2 cellular contexts compared by ENCODE assay signal in the genomic region with DNA sequence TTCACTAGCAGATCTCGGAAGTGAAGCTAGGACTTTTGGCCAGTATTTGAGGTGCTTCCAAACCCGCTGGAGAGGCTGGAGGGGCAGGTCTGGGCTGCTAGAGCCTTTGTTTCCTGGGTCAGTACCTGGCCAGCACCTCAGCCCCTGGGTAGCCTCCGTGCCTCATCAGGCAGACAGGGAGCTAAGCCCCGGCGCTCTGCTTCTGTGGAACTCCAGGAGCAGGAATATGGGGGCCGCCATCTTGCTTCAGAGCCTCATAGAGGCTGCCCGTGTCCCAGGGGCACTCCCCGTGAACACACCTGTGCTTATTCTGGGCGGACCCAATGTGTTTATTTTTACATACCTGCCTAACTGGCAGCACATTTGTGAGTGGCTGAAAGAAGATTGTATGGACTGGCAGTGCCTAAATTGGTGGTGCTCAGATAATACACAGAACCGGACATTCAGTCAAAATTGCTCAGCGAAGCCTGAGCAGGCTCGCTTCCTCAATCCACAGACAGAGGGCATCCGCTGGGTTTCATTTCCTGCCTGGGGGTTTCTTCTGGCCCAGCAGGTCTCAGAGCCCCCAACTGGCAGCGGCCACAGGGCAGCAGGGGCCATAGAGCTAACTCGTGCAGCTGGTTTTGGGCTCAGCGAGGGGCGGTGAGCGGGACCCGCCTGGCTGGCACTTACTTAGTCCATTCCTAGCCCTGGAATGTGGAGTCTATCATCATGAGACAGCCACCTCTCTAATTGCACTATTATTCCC.
TF ChIP-seq lines count a peak whose summit lies in the region.

No MANE protein-coding gene starts in this region.

TF ChIP-seq in SK-N-SH, 30 proteins besides CTCF, POLR2A, EP300 and RAD21 (continued from another document):
- TF ChIP-seq MEF2A (IDR thresholded peaks at IDR 0.05; ENCODE audit: borderline replicate concordance, low read depth): no peak

TF ChIP-seq in SK-N-SH treated with all-trans-retinoic acid at 6 μM for 48 hours, 23 proteins besides CTCF, POLR2A, EP300 and RAD21 (continued from another document):
- TF ChIP-seq, protein P1, sequence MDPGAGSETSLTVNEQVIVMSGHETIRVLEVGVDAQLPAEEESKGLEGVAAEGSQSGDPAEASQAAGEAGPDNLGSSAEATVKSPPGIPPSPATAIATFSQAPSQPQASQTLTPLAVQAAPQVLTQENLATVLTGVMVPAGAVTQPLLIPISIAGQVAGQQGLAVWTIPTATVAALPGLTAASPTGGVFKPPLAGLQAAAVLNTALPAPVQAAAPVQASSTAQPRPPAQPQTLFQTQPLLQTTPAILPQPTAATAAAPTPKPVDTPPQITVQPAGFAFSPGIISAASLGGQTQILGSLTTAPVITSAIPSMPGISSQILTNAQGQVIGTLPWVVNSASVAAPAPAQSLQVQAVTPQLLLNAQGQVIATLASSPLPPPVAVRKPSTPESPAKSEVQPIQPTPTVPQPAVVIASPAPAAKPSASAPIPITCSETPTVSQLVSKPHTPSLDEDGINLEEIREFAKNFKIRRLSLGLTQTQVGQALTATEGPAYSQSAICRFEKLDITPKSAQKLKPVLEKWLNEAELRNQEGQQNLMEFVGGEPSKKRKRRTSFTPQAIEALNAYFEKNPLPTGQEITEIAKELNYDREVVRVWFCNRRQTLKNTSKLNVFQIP (CRISPR knock-in tag; IDR thresholded peaks at IDR 0.05; ENCODE audit: borderline replicate concordance, low read depth): no peak
- TF ChIP-seq ZFP30 (CRISPR knock-in tag; IDR thresholded peaks at IDR 0.05): no peak
- TF ChIP-seq ARNTL (CRISPR knock-in tag; IDR thresholded peaks at IDR 0.05; ENCODE audit: borderline replicate concordance, low read depth): no peak
- no peak for TF ChIP-seq CSDC2 (CRISPR knock-in tag; IDR thresholded peaks at IDR 0.05)
- no peak for TF ChIP-seq ZNF8 (CRISPR knock-in tag; IDR thresholded peaks at IDR 0.05)
- TF ChIP-seq ZFP3 (CRISPR knock-in tag; IDR thresholded peaks at IDR 0.05): no peak
TF ChIP-seq in SK-N-SH treated with all-trans-retinoic acid at 6 μM for 48 hours: peak in this region for 0.
